ENCODE assay signal across 8 cellular contexts in the genomic region with DNA sequence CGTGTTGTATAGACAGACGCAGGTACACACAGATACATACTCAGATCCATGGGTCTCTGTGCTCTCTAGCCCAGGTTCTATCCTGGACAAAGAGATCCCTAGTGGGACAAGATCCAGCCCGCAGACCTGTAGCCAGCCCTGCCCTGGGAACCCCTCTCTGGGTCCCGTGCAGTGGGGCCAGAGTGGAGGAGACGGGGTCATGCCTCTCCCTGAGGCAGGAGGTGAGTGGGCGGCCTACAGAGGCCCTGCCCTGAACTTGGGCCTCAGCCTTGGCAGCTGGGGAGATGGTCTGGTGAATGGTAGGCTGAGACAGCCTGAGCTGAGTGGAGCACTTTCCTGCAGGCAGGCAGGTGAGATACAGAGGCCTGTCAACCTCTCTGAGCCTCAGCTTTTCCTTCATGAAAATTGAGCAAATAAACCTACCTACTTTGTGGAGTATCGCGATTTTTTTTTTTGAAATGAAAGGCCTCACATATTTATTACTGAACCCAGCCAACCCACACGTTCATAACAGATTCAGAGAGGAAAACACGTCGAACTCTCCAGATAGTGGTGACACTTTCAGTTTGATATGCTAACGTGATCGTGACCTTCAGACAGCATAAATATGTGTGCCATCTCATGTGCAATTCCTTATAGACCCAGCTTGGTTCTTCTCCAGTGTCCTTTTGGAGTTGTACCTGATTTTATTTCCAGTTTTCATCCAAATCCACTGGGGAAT. TPM values are rescaled to one million over a fixed set of nuclear protein-coding genes. Genes with fewer than 3 reads are reported as not detected.
DNase-seq lines count a peak whose midpoint lies in the region; ATAC-seq and TF ChIP-seq lines count a peak whose summit lies in the region.

No MANE protein-coding gene starts in this region.

- H3K4me3 ChIP-seq in cardiac muscle cell, result no peak overlapping the region
- no peak overlapping the region for H3K4me3 ChIP-seq in adrenal gland
- no peak overlapping the region for H3K4me3 ChIP-seq in neuronal stem cell (ENCODE audit: low read length in 2 of 2)
- no peak overlapping the region for H3K4me3 ChIP-seq in upper lobe of right lung

- H3K27ac ChIP-seq in cardiac muscle cell, result peak overlapping the region; percentile 72
- peak overlapping the region; percentile 46 to 100 (median 75) for H3K27ac ChIP-seq in adrenal gland
- H3K27ac ChIP-seq in neuronal stem cell (replicated peaks; ENCODE audit: low read length), result no peak overlapping the region
- peak overlapping the region; percentile 55 for H3K27ac ChIP-seq in upper lobe of right lung

- DNase-seq in cardiac muscle cell (ENCODE audit: low read depth in 1 of 2, low spot score in 1 of 2) (no peak), Right ventricle myocardium inferior (ENCODE audit: missing footprints) (no peak), adrenal gland (peak in 1 of 7 donors; percentile 32), neuronal stem cell (ENCODE audit: low spot score) (no peak), upper lobe of right lung (no peak), amniotic stem cell (lab: John Stamatoyannopoulos, UW) (no peak), UCSD-AML1 (lab: John Stamatoyannopoulos, UW; ENCODE audit: unreplicated experiment) (no peak)

- H2BK15ac ChIP-seq in neuronal stem cell (ENCODE audit: low read length), result peak overlapping the region; percentile 79

- peak overlapping the region; percentile 66 for H3K9ac ChIP-seq in neuronal stem cell (ENCODE audit: low read depth, low read length, poor library complexity)

- H4K8ac ChIP-seq in neuronal stem cell (ENCODE audit: low read depth, low read length), result no peak overlapping the region

- 46 to 52% (median 49%) methylated on average over 13 of the region's 13 CpGs for WGBS in adrenal gland, 4 donors
- WGBS in neuronal stem cell (ENCODE audit: extremely low coverage in 2 of 2, insufficient read length in 2 of 2, insufficient replicate concordance in 1 of 2), 2 donors, result no CpG with 5 or more reads among the region's 13 CpGs

- H2BK12ac ChIP-seq in neuronal stem cell (ENCODE audit: low read length), result no peak overlapping the region

- peaks cover 23% of the 10 kb centered on the region for H3K4me1 ChIP-seq in cardiac muscle cell (ENCODE audit: low read depth)
- peaks cover 16 to 35% of the 10 kb centered on the region in 2 donors for H3K4me1 ChIP-seq in adrenal gland (replicated peaks in 1 of 2)
- H3K4me1 ChIP-seq in neuronal stem cell (ENCODE audit: control insufficient read depth in 2 of 2, insufficient read depth in 1 of 2, low read depth in 1 of 2, low read length in 2 of 2), result peaks cover 14 to 20% of the 10 kb centered on the region in 2 donors
- peaks cover 13% of the 10 kb centered on the region for H3K4me1 ChIP-seq in upper lobe of right lung

- H3K27me3 ChIP-seq in cardiac muscle cell (no peaks in the 10 kb centered on the region), adrenal gland (no peaks in the 10 kb centered on the region), neuronal stem cell (ENCODE audit: control insufficient read depth in 3 of 3, insufficient read depth in 3 of 3, low read depth in 1 of 3, low read length in 3 of 3) (no peaks in the 10 kb centered on the region), upper lobe of right lung (no peaks in the 10 kb centered on the region)

- H2BK5ac ChIP-seq in neuronal stem cell (ENCODE audit: low read length), result peak overlapping the region; percentile 29

- TF ChIP-seq POLR2A in adrenal gland (IDR thresholded peaks at IDR 0.05), result no peak

- intact Hi-C loops in Right ventricle myocardium inferior (cut with DNase I) (loop anchor here (5.0 kb wide), 1 partner anchor 132 kb away; a partner anchor contains a TSS), adrenal gland (cut with DNase I) (no loop called here), upper lobe of right lung (cut with DNase I) (loop anchor here (5.0 kb wide), 1 partner anchor 37 kb away; a partner anchor contains a TSS)

- H3K4me2 ChIP-seq in neuronal stem cell (ENCODE audit: insufficient read depth, low read length, poor library complexity, severe bottlenecking), result no peak overlapping the region

- no peak for TF ChIP-seq CTCF in cardiac muscle cell (IDR thresholded peaks at IDR 0.05; ENCODE audit: low read depth, low read length)
- TF ChIP-seq CTCF in adrenal gland (IDR thresholded peaks at IDR 0.05), result no peak
- TF ChIP-seq CTCF in upper lobe of right lung (IDR thresholded peaks at IDR 0.05), result no peak

- peak overlapping the region; percentile 92 for H4K91ac ChIP-seq in neuronal stem cell (ENCODE audit: low read depth, low read length, poor library complexity)

- peak overlapping the region; percentile 72 for H3K18ac ChIP-seq in neuronal stem cell (ENCODE audit: low read length)

- no peak overlapping the region for H3K4ac ChIP-seq in neuronal stem cell (ENCODE audit: low read length)

- H3K23ac ChIP-seq in neuronal stem cell (ENCODE audit: low read depth, low read length, poor library complexity), result no peak overlapping the region

- H3K79me1 ChIP-seq in neuronal stem cell (ENCODE audit: low read depth, low read length), result peaks cover 8% of the 10 kb centered on the region

- peak overlapping the region; percentile 56 for H2AFZ ChIP-seq in neuronal stem cell (ENCODE audit: low read length)

- no peak for ATAC-seq in Right ventricle myocardium inferior
- no peak for ATAC-seq in upper lobe of right lung
- no peak for ATAC-seq in HG02678 (IDR thresholded peaks at IDR 0.05; ENCODE audit: unreplicated experiment)

- no peaks in the 10 kb centered on the region for H3K36me3 ChIP-seq in cardiac muscle cell
- no peaks in the 10 kb centered on the region for H3K36me3 ChIP-seq in adrenal gland (replicated peaks in 1 of 2)
- no peaks in the 10 kb centered on the region for H3K36me3 ChIP-seq in neuronal stem cell (replicated peaks in 1 of 2; ENCODE audit: control insufficient read depth in 2 of 2, insufficient read depth in 2 of 2, low read length in 2 of 2)
- H3K36me3 ChIP-seq in upper lobe of right lung, result no peaks in the 10 kb centered on the region

- H2AK5ac ChIP-seq in neuronal stem cell (ENCODE audit: low read depth, low read length), result peak overlapping the region; percentile 77

- H3K9me3 ChIP-seq in cardiac muscle cell (ENCODE audit: low read depth), result no peaks in the 10 kb centered on the region
- H3K9me3 ChIP-seq in adrenal gland (replicated peaks in 1 of 3), result no peaks in the 10 kb centered on the region
- peaks cover 0 to 2% of the 10 kb centered on the region in 2 donors for H3K9me3 ChIP-seq in neuronal stem cell (replicated peaks in 1 of 2; ENCODE audit: control insufficient read depth in 2 of 2, insufficient read depth in 1 of 2, low read depth in 1 of 2, low read length in 2 of 2)
- H3K9me3 ChIP-seq in upper lobe of right lung, result no peaks in the 10 kb centered on the region

- peak overlapping the region; percentile 10 for H2BK120ac ChIP-seq in neuronal stem cell (ENCODE audit: low read depth, low read length)

- no peak overlapping the region for H3K14ac ChIP-seq in neuronal stem cell (ENCODE audit: low read length)

RNA-seq across cellular contexts. Expression of a gene that starts 3.4 kb away (rescaled TPM):
- total RNA-seq in cardiac muscle cell (430 and 496 TPM in 2 replicates), Right ventricle myocardium inferior (113 TPM), adrenal gland (100 to 1,000 TPM; 181 to 533 (median 361) TPM), upper lobe of right lung (204 TPM)
- polyA plus RNA-seq in cardiac muscle cell (262 and 265 TPM in 2 replicates), adrenal gland (100 to 1,000 TPM in 2 of 3 donors, 10 to 100 TPM in 1; 35.9 to 226 (median 104) TPM)
- polyA plus RNA-seq in neuronal stem cell (2013, experiment 1 of 2), result 126 TPM
- 119 TPM for polyA plus RNA-seq in neuronal stem cell (2013, experiment 2 of 2)

RNA-seq across cellular contexts. Expression of a gene that starts 10.6 kb away (rescaled TPM):
- total RNA-seq in cardiac muscle cell (2.3 and 3.2 TPM in 2 replicates), Right ventricle myocardium inferior (0.43 TPM), adrenal gland (1 to 10 TPM in 7 of 8 donors, under 1 TPM in 1; 0.30 to 5.4 (median 2.4) TPM), upper lobe of right lung (4.9 TPM)
- polyA plus RNA-seq in cardiac muscle cell (0.38 and 0.72 TPM in 2 replicates), adrenal gland (10 to 100 TPM in 1 of 3 donors, 1 to 10 TPM in 1, under 1 TPM in 1; 0.59 to 45.2 (median 6.0) TPM)
- 0.81 TPM for polyA plus RNA-seq in neuronal stem cell (2013, experiment 1 of 2)
- polyA plus RNA-seq in neuronal stem cell (2013, experiment 2 of 2), result 1.1 TPM

RNA-seq across cellular contexts. Expression of a gene that starts 38.0 kb away (rescaled TPM):
- total RNA-seq in cardiac muscle cell (446 and 493 TPM in 2 replicates), Right ventricle myocardium inferior (106 TPM), adrenal gland (100 to 1,000 TPM; 107 to 290 (median 161) TPM), upper lobe of right lung (76.9 TPM)
- polyA plus RNA-seq in cardiac muscle cell (418 and 422 TPM in 2 replicates), adrenal gland (100 to 1,000 TPM; 105 to 195 (median 120) TPM)
- polyA plus RNA-seq in neuronal stem cell (2013, experiment 1 of 2), result 355 TPM
- polyA plus RNA-seq in neuronal stem cell (2013, experiment 2 of 2), result 349 TPM

RNA-seq across cellular contexts. Expression of a gene that starts 55.5 kb away (rescaled TPM):
- total RNA-seq in cardiac muscle cell (19.6 and 19.7 TPM in 2 replicates), Right ventricle myocardium inferior (29.3 TPM), adrenal gland (10 to 100 TPM; 31.6 to 89.2 (median 58.6) TPM), upper lobe of right lung (40.8 TPM)
- polyA plus RNA-seq in cardiac muscle cell (12.9 and 14.0 TPM in 2 replicates), adrenal gland (10 to 100 TPM; 20.3 to 46.1 (median 21.1) TPM)
- 10.5 TPM for polyA plus RNA-seq in neuronal stem cell (2013, experiment 1 of 2)
- polyA plus RNA-seq in neuronal stem cell (2013, experiment 2 of 2), result 10.8 TPM

RNA-seq across cellular contexts. Expression of a gene that starts 58.6 kb away (rescaled TPM):
- 0.67 and 8.3 TPM in 2 replicates for total RNA-seq in cardiac muscle cell
- polyA plus RNA-seq in cardiac muscle cell, result 1.1 TPM in 2 replicates
- total RNA-seq in Right ventricle myocardium inferior, result 1.1 TPM
- total RNA-seq in adrenal gland, result 1 to 10 TPM in 2 of 8 donors, under 1 TPM in 6; 0.11 to 1.7 (median 0.42) TPM
- 1 to 10 TPM in 1 of 3 donors, under 1 TPM in 1, not detected in 1; 0.77 to 2.4 TPM for polyA plus RNA-seq in adrenal gland
- 0.14 TPM for polyA plus RNA-seq in neuronal stem cell (2013, experiment 1 of 2)
- polyA plus RNA-seq in neuronal stem cell (2013, experiment 2 of 2), result 0.12 TPM
- total RNA-seq in upper lobe of right lung, result 7.6 TPM

Comparison
In these comparisons a context has a peak if more than half of its experiments do, and no peak if none do; other contexts are left out.
1. intact Hi-C loops: an anchor here in Right ventricle myocardium inferior (5.0 kb wide) and upper lobe of right lung (5.0 kb wide); none called in adrenal gland.